Comparison of ENCODE assay signal across 1 cellular context in the genomic region with DNA sequence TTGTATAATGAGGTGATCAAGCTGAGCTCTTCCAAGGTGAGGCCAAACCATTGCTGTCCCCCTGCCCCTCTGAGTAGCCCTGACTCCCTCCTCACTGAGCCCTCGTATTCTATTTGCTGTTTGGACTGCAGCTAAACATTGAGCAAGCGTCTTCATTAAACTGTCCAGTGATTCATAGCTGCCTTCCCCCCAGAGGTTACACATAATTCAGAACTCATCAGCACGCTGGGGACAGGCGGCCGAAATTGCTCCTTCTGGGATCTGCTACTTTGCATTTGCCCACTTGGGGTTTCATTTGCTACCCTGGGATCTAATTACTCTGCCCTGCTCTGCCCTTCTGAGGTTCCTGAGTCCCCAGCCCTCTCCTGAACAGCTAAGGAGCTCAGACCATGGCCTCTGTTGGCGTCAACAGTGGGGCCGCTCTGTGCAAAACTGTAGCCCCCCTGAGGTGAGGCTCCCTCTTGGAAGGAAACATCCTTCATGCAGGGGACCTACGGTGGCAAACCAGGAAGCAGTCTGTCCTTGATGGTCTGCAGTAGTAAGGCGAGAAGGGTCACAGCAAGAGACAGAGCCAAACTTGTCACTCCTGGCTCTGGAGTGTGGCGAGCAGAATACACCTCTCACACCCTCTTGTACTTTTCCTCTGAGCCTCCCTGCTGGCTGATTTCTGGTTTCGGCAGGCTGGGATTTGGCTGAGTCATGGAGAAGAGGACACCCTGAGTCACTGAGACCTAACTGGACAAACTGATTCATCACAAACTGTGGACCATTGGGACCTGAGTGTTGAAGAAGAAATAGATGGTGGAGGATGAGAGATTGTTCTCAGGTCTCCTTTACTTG.
TF ChIP-seq lines count a peak whose summit lies in the region.

No MANE protein-coding gene starts in this region.

TF ChIP-seq in K562, 482 proteins besides CTCF, POLR2A, EP300 and RAD21 (continued from another document and continues in another):
- TF ChIP-seq, protein P1, sequence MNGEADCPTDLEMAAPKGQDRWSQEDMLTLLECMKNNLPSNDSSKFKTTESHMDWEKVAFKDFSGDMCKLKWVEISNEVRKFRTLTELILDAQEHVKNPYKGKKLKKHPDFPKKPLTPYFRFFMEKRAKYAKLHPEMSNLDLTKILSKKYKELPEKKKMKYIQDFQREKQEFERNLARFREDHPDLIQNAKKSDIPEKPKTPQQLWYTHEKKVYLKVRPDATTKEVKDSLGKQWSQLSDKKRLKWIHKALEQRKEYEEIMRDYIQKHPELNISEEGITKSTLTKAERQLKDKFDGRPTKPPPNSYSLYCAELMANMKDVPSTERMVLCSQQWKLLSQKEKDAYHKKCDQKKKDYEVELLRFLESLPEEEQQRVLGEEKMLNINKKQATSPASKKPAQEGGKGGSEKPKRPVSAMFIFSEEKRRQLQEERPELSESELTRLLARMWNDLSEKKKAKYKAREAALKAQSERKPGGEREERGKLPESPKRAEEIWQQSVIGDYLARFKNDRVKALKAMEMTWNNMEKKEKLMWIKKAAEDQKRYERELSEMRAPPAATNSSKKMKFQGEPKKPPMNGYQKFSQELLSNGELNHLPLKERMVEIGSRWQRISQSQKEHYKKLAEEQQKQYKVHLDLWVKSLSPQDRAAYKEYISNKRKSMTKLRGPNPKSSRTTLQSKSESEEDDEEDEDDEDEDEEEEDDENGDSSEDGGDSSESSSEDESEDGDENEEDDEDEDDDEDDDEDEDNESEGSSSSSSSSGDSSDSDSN (IDR thresholded peaks at IDR 0.05; ENCODE audit: borderline replicate concordance in 1 of 2, low read depth in 2 of 2, low read length in 2 of 2): no peak
- TF ChIP-seq ZNF274 (IDR thresholded peaks at IDR 0.05; ENCODE audit: borderline replicate concordance, low read depth, low read length) (no peak), RHOXF2B (CRISPR knock-in tag; conservative IDR thresholded peaks at IDR 0.05) (no peak), BACH1 (tag; IDR thresholded peaks at IDR 0.05) (peak; percentile 64; the same call in 1 of the 2 replicates), NFE2 (IDR thresholded peaks at IDR 0.05; ENCODE audit: low read depth) (peak; percentile 84), E2F3 (CRISPR knock-in tag; IDR thresholded peaks at IDR 0.05) (no peak), ZNF699 (CRISPR knock-in tag; IDR thresholded peaks at IDR 0.05; ENCODE audit: insufficient replicate concordance) (no peak), ARID4B (CRISPR knock-in tag; IDR thresholded peaks at IDR 0.05) (no peak), MAFF (IDR thresholded peaks at IDR 0.05; ENCODE audit: low read length) (peak; percentile 64; the same call in 1 of the 2 replicates), ZNF316 (IDR thresholded peaks at IDR 0.05) (peak; percentile 90), ZNF165 (CRISPR knock-in tag; IDR thresholded peaks at IDR 0.05; ENCODE audit: borderline replicate concordance) (no peak), ZNF764 (CRISPR knock-in tag; IDR thresholded peaks at IDR 0.05; ENCODE audit: low read depth) (no peak), JUN (IDR thresholded peaks at IDR 0.05; ENCODE audit: borderline replicate concordance, low read depth, low read length) (no peak), JUN (CRISPR knock-in tag; IDR thresholded peaks at IDR 0.05; ENCODE audit: borderline replicate concordance) (no peak), MYBL2 (IDR thresholded peaks at IDR 0.05; ENCODE audit: low read depth) (no peak), MYBL2 (CRISPR knock-in tag; IDR thresholded peaks at IDR 0.05; ENCODE audit: borderline replicate concordance) (no peak), RNF219 (CRISPR knock-in tag; IDR thresholded peaks at IDR 0.05) (no peak), JUND (IDR thresholded peaks at IDR 0.05; ENCODE audit: borderline replicate concordance, low read depth, low read length) (0 out of 2 replicates have a peak, but pooled peaks have one; percentile 7), JUND (tag; IDR thresholded peaks at IDR 0.05; ENCODE audit: borderline replicate concordance, low read depth, low read length) (peak; percentile 29; the same call in 1 of the 3 replicates), ZBTB17 (CRISPR knock-in tag; IDR thresholded peaks at IDR 0.05) (no peak), CREB3L1 (IDR thresholded peaks at IDR 0.05; ENCODE audit: borderline replicate concordance, low read depth) (no peak), CHD7 (IDR thresholded peaks at IDR 0.05; ENCODE audit: low read depth, low read length) (no peak), FOXA3 (CRISPR knock-in tag; conservative IDR thresholded peaks at IDR 0.05 in 1 of 2, IDR thresholded peaks at IDR 0.05 in 1 of 2) (no peak), RUNX1 (IDR thresholded peaks at IDR 0.05; ENCODE audit: low read depth) (no peak), ZC3H4 (CRISPR knock-in tag; IDR thresholded peaks at IDR 0.05; ENCODE audit: borderline replicate concordance) (no peak), KLF10 (CRISPR knock-in tag; IDR thresholded peaks at IDR 0.05) (no peak), RCOR1 (IDR thresholded peaks at IDR 0.05; ENCODE audit: borderline replicate concordance in 1 of 2, low read depth in 2 of 2, low read length in 2 of 2) (no peak), SOX6 (IDR thresholded peaks at IDR 0.05) (no peak), SAFB (IDR thresholded peaks at IDR 0.05; ENCODE audit: borderline replicate concordance, low read depth, low read length) (no peak), MAFG (tag; conservative IDR thresholded peaks at IDR 0.05) (peak; percentile 76), NFE2L1 (tag; IDR thresholded peaks at IDR 0.05; ENCODE audit: borderline replicate concordance, low read depth) (0 out of 2 replicates have a peak, but pooled peaks have one; percentile 16)
